ENCODE assay signal across 1 cellular context in the genomic region with DNA sequence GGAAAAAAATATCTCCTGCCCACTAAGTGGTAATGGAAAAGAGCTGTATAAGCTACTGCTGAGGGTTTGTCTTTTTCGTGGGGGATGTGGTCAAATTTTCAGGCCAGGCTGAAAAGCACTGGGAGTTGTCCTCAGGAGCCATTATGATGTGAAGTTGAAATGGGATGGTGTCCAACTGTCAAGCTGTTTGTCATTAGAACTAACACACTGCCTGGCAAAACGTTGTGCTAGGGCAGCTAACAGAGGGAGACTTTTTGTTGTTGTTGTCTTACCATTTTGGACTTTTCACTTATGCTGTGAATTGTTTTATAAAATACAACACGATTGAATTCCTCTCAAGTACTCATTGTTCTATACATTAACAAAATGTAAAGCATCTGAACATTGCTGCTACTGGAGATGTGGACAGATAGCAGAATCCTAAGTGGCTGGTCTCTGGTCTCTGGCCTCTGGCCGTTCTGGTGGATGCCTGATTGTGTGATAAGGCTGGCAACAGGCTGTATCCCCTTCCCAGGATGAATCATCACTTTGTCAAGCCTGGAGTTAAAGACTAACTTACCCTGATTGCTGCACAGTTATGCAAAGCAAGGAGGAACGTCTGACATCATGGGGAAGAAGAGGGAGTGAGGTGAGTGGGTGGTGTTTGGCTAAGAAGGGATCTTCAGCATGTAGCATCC.
TF ChIP-seq lines count a peak whose summit lies in the region.

No MANE protein-coding gene starts in this region.

TF ChIP-seq in HepG2, 621 proteins besides CTCF, POLR2A, EP300 and RAD21 (continued from another document):
- TF ChIP-seq ZHX2 (IDR thresholded peaks at IDR 0.05; ENCODE audit: low read depth) (0 out of 2 replicates have a peak, but pooled peaks have one; percentile 57), ZHX2 (CRISPR knock-in tag; IDR thresholded peaks at IDR 0.05; ENCODE audit: borderline replicate concordance) (no peak), SRSF4 (IDR thresholded peaks at IDR 0.05; ENCODE audit: low read depth, low read length, poor library complexity, severe bottlenecking) (no peak), PHF20 (CRISPR knock-in tag; IDR thresholded peaks at IDR 0.05) (no peak), PCBP1 (IDR thresholded peaks at IDR 0.05; ENCODE audit: borderline replicate concordance, low read depth, low read length) (no peak), RFXANK (CRISPR knock-in tag; IDR thresholded peaks at IDR 0.05) (no peak; the same call in 1 of the 2 replicates), ZNF317 (CRISPR knock-in tag; IDR thresholded peaks at IDR 0.05) (peak; percentile 84; the same call in 1 of the 2 replicates), ZNF75D (CRISPR knock-in tag; IDR thresholded peaks at IDR 0.05; ENCODE audit: borderline replicate concordance) (no peak), ZKSCAN8 (CRISPR knock-in tag; IDR thresholded peaks at IDR 0.05; ENCODE audit: borderline replicate concordance) (peak; percentile 71; the same call in 1 of the 2 replicates), LRRFIP1 (CRISPR knock-in tag; conservative IDR thresholded peaks at IDR 0.05) (no peak), ZNF18 (CRISPR knock-in tag; IDR thresholded peaks at IDR 0.05; ENCODE audit: insufficient replicate concordance) (no peak), FOSL2 (CRISPR knock-in tag; IDR thresholded peaks at IDR 0.05) (peak; percentile 100), ZNF543 (CRISPR knock-in tag; IDR thresholded peaks at IDR 0.05) (no peak), ZNF878 (CRISPR knock-in tag; IDR thresholded peaks at IDR 0.05) (peak; percentile 95), ZNF546 (CRISPR knock-in tag; conservative IDR thresholded peaks at IDR 0.05) (no peak), CAMTA2 (CRISPR knock-in tag; IDR thresholded peaks at IDR 0.05; ENCODE audit: borderline replicate concordance) (no peak; the same call in 1 of the 2 replicates), GABPA (IDR thresholded peaks at IDR 0.05; ENCODE audit: low read depth, low read length) (no peak), GABPA (CRISPR knock-in tag; IDR thresholded peaks at IDR 0.05; ENCODE audit: low read depth) (0 out of 2 replicates have a peak, but pooled peaks have one; percentile 31), MYNN (CRISPR knock-in tag; IDR thresholded peaks at IDR 0.05; ENCODE audit: low read depth) (no peak), ZNF562 (CRISPR knock-in tag; IDR thresholded peaks at IDR 0.05; ENCODE audit: borderline replicate concordance) (no peak), ZZZ3 (CRISPR knock-in tag; IDR thresholded peaks at IDR 0.05; ENCODE audit: borderline replicate concordance) (no peak), ZNF235 (CRISPR knock-in tag; IDR thresholded peaks at IDR 0.05; ENCODE audit: borderline replicate concordance) (no peak)
- TF ChIP-seq, protein P1, sequence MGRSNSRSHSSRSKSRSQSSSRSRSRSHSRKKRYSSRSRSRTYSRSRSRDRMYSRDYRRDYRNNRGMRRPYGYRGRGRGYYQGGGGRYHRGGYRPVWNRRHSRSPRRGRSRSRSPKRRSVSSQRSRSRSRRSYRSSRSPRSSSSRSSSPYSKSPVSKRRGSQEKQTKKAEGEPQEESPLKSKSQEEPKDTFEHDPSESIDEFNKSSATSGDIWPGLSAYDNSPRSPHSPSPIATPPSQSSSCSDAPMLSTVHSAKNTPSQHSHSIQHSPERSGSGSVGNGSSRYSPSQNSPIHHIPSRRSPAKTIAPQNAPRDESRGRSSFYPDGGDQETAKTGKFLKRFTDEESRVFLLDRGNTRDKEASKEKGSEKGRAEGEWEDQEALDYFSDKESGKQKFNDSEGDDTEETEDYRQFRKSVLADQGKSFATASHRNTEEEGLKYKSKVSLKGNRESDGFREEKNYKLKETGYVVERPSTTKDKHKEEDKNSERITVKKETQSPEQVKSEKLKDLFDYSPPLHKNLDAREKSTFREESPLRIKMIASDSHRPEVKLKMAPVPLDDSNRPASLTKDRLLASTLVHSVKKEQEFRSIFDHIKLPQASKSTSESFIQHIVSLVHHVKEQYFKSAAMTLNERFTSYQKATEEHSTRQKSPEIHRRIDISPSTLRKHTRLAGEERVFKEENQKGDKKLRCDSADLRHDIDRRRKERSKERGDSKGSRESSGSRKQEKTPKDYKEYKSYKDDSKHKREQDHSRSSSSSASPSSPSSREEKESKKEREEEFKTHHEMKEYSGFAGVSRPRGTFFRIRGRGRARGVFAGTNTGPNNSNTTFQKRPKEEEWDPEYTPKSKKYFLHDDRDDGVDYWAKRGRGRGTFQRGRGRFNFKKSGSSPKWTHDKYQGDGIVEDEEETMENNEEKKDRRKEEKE (IDR thresholded peaks at IDR 0.05): no peak
- TF ChIP-seq, protein P2, sequence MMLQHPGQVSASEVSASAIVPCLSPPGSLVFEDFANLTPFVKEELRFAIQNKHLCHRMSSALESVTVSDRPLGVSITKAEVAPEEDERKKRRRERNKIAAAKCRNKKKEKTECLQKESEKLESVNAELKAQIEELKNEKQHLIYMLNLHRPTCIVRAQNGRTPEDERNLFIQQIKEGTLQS (CRISPR knock-in tag; IDR thresholded peaks at IDR 0.05): peak; percentile 95
- TF ChIP-seq, protein P3, sequence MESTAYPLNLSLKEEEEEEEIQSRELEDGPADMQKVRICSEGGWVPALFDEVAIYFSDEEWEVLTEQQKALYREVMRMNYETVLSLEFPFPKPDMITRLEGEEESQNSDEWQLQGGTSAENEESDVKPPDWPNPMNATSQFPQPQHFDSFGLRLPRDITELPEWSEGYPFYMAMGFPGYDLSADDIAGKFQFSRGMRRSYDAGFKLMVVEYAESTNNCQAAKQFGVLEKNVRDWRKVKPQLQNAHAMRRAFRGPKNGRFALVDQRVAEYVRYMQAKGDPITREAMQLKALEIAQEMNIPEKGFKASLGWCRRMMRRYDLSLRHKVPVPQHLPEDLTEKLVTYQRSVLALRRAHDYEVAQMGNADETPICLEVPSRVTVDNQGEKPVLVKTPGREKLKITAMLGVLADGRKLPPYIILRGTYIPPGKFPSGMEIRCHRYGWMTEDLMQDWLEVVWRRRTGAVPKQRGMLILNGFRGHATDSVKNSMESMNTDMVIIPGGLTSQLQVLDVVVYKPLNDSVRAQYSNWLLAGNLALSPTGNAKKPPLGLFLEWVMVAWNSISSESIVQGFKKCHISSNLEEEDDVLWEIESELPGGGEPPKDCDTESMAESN (CRISPR knock-in tag; conservative IDR thresholded peaks at IDR 0.05): no peak
